ENCODE assay signal across 8 cellular contexts in genomic region chr16:56643080-56643778, GRCh38. TPM values are rescaled to one million over a fixed set of nuclear protein-coding genes. Genes with fewer than 3 reads are reported as not detected.
DNase-seq lines count a peak whose midpoint lies in the region; ATAC-seq, FAIRE-seq and TF ChIP-seq lines count a peak whose summit lies in the region.

No MANE protein-coding gene starts in this region.

- no peaks in the 10 kb centered on the region for H3K9me3 Mint-ChIP-seq in CD8-positive, alpha-beta memory T cell

- H3K27ac Mint-ChIP-seq in CD8-positive, alpha-beta memory T cell, result peak overlapping the region in 7 of 8 donors; percentile 46 to 92 (median 85)
- H3K27ac Mint-ChIP-seq in T-helper 17 cell, result peak overlapping the region; percentile 72

- H3K27me3 ChIP-seq in CD8-positive, alpha-beta memory T cell (ENCODE audit: insufficient read depth, low read length, poor library complexity, severe bottlenecking), result peaks cover 17% of the 10 kb centered on the region
- H3K27me3 ChIP-seq in K562 (ENCODE audit: control insufficient read depth in 2 of 2, insufficient read depth in 2 of 2, low read length in 2 of 2), result peaks cover 27 to 63% of the 10 kb centered on the region in 2 experiments

- peak overlapping the region; percentile 40 for H3K4me3 ChIP-seq in CD8-positive, alpha-beta memory T cell (ENCODE audit: low read length)
- H3K4me3 ChIP-seq in K562, result no peak overlapping the region

- peak overlapping the region; percentile 48 for H3K4me2 ChIP-seq in K562 (ENCODE audit: insufficient read depth, low read length)

- peak; percentile 36 to 47; a peak in 3 of 4 replicates for TF ChIP-seq RAD21 in K562 (CRISPR knock-in tag; conservative IDR thresholded peaks at IDR 0.05 in 1 of 2, IDR thresholded peaks at IDR 0.05 in 1 of 2)

- no peaks in the 10 kb centered on the region for H3K79me2 ChIP-seq in K562 (ENCODE audit: control insufficient read depth, insufficient read depth, low read length)

- no peak for FAIRE-seq in K562 (lab: Jason Lieb, UNC)

- H3K4me1 ChIP-seq in CD8-positive, alpha-beta memory T cell (ENCODE audit: insufficient read depth, low read length), result peaks cover 16% of the 10 kb centered on the region
- H3K4me1 ChIP-seq in K562 (replicated peaks in 1 of 2; ENCODE audit: control insufficient read depth in 2 of 2, insufficient read depth in 2 of 2, low read length in 2 of 2), result peaks cover 3 to 17% of the 10 kb centered on the region in 2 experiments; a peak in 3 of 5 replicates

- TF ChIP-seq POLR2A in K562 (conservative IDR thresholded peaks at IDR 0.05), result no peak

- peaks cover 20 to 32% (median 26%) of the 10 kb centered on the region in 3 donors for H3K4me1 Mint-ChIP-seq in CD8-positive, alpha-beta memory T cell
- peaks cover 19% of the 10 kb centered on the region for H3K4me1 Mint-ChIP-seq in T-helper 17 cell

- peak; percentile 71 for ATAC-seq in HG02642 (IDR thresholded peaks at IDR 0.05; ENCODE audit: poor library complexity, unreplicated experiment)
- ATAC-seq in T-helper 17 cell, result peak; percentile 100
- ATAC-seq in K562, result peak; percentile 95
- no peak for ATAC-seq in HG03521 (IDR thresholded peaks at IDR 0.05; ENCODE audit: unreplicated experiment)
- no peak for ATAC-seq in GM21526 (IDR thresholded peaks at IDR 0.05; ENCODE audit: low FRiP score, unreplicated experiment)

- H3K9me1 ChIP-seq in K562 (ENCODE audit: control insufficient read depth, insufficient read depth, low read length), result no peaks in the 10 kb centered on the region

- CTCF ChIA-PET in CD8-positive, alpha-beta memory T cell (lab: Charles Lee), result interaction anchor here (0.8 to 2.5 kb wide), 26 partner anchors 9 to 288 kb away, joined by 3 to 18 read pairs (median 5); partner anchors contain the start of genes HERPUD1, MT1H and MT1X
- CTCF ChIA-PET in K562 (lab: Yijun Ruan, JAX; ENCODE audit: low intra/inter-chr PET ratio), result no interaction called here

- POLR2A ChIA-PET in CD8-positive, alpha-beta memory T cell (lab: Charles Lee), result interaction anchor here (0.7 to 1.6 kb wide), 8 partner anchors 9 to 124 kb away, joined by 3 to 5 read pairs (median 4); partner anchors contain the start of genes MT1E, MT1F and MT2A
- POLR2A ChIA-PET in K562 (lab: Yijun Ruan, JAX), result interaction anchor here (0.8 to 1.3 kb wide), 3 partner anchors 35 to 334 kb away, joined by 3 to 6 read pairs (median 3); partner anchors contain the start of gene MT2A

- peak overlapping the region; percentile 75 to 89 (median 81) for H3K4me3 Mint-ChIP-seq in CD8-positive, alpha-beta memory T cell
- H3K4me3 Mint-ChIP-seq in T-helper 17 cell, result peak overlapping the region; percentile 70

- no peaks in the 10 kb centered on the region for H3K9me3 ChIP-seq in CD8-positive, alpha-beta memory T cell (ENCODE audit: low read length)
- H3K9me3 ChIP-seq in T-helper 17 cell (ENCODE audit: control insufficient read depth, low read length, poor library complexity, severe bottlenecking) (no peaks in the 10 kb centered on the region), K562 (replicated peaks; ENCODE audit: control insufficient read depth, insufficient read depth, low read depth, low read length) (no peaks in the 10 kb centered on the region)

- 0 out of 4 replicates have a peak overlapping the region, but pooled peaks of 1 of the 2 experiments have one; percentile 29 for H3K9ac ChIP-seq in K562 (ENCODE audit: insufficient read depth in 1 of 2, low read depth in 2 of 2, low read length in 2 of 2)

- under 1% methylated on average over 37 of the region's 42 CpGs for WGBS in K562 (ENCODE audit: insufficient coverage, low coverage, missing lambda C conversion rate)

- in situ Hi-C loops in K562 (cut with MboI), result no loop called here

- no peak for TF ChIP-seq EP300 in K562 (IDR thresholded peaks at IDR 0.05; ENCODE audit: low read length)

- no peaks in the 10 kb centered on the region for H3K36me3 ChIP-seq in CD8-positive, alpha-beta memory T cell (ENCODE audit: insufficient read depth, low read length)
- no peaks in the 10 kb centered on the region for H3K36me3 ChIP-seq in K562 (ENCODE audit: control insufficient read depth, insufficient read depth, low read length)

- peak overlapping the region; percentile 60 for H2AFZ ChIP-seq in K562 (ENCODE audit: low read depth, low read length)

- peaks cover 22 to 30% of the 10 kb centered on the region in 2 donors for H3K27me3 Mint-ChIP-seq in CD8-positive, alpha-beta memory T cell
- H3K27me3 Mint-ChIP-seq in T-helper 17 cell, result peaks cover 38% of the 10 kb centered on the region

- no peaks in the 10 kb centered on the region for H3K36me3 Mint-ChIP-seq in CD8-positive, alpha-beta memory T cell
- no peaks in the 10 kb centered on the region for H3K36me3 Mint-ChIP-seq in T-helper 17 cell (ENCODE audit: low read depth)

- no TSS peak for BruUV-seq in K562 (replicated peaks; lab: Mats Ljungman, UMichigan)

- H3K27ac ChIP-seq in CD8-positive, alpha-beta memory T cell (ENCODE audit: low read depth, low read length), result no peak overlapping the region
- H3K27ac ChIP-seq in K562 (ENCODE audit: extremely low read depth, low read depth, low read length), result no peak overlapping the region

- peak; percentile 37 to 46 (median 44); a peak in 4 of 6 replicates for TF ChIP-seq CTCF in K562 (IDR thresholded peaks at IDR 0.05 in 2 of 3, conservative IDR thresholded peaks at IDR 0.05 in 1 of 3; ENCODE audit: insufficient read depth in 2 of 3, low read depth in 1 of 3, low read length in 3 of 3)

- no peaks in the 10 kb centered on the region; the same call in 1 of the 2 replicates for H4K20me1 ChIP-seq in K562 (replicated peaks; ENCODE audit: control insufficient read depth, insufficient read depth, low read length)

- DNase-seq in CD8-positive, alpha-beta memory T cell, result peak; percentile 66 to 87 (median 74)
- DNase-seq in T-helper 17 cell, result peak; percentile 49 to 58 (median 57)
- peak; percentile 59 to 85 (median 74) for DNase-seq in K562 (ENCODE audit: extremely low read depth in 1 of 4, low spot score in 3 of 4)
- peak; percentile 53 for DNase-seq in kidney glomerular epithelial cell (lab: John Stamatoyannopoulos, UW)
- DNase-seq in stimulated activated CD4-positive, alpha-beta T cell treated with anti-CD3 and anti-CD28 coated beads, Interleukin-2, amount 100 ng/mL, for 48 hours, result peak; percentile 70 to 74

- intact Hi-C loops in K562 (cut with micrococcal nuclease), result no loop called here

RNA-seq across cellular contexts. Expression of gene MT1A, which starts 4.8 kb away (rescaled TPM):
- total RNA-seq in CD8-positive, alpha-beta memory T cell, result under 1 TPM in 1 of 2 experiments, not detected in 1; 0.71 TPM
- not detected for polyA plus RNA-seq in CD8-positive, alpha-beta memory T cell
- not detected for total RNA-seq in T-helper 17 cell
- total RNA-seq in K562 (2011; cell fraction: chromatin; rRNA removed; ENCODE audit: low replicate concordance), result not detected in 2 replicates
- not detected in 2 replicates for total RNA-seq in K562 (2011; cell fraction: nucleolus; rRNA removed)
- total RNA-seq in K562 (2011; cell fraction: nucleoplasm; rRNA removed), result not detected in 2 replicates
- not detected in 2 replicates for total RNA-seq in K562 (2014; rRNA removed)
- total RNA-seq in K562 (2014; rRNA removed; fragmentation: Illumina TruSeq; extraction: Trizol), result not detected in 2 replicates
- total RNA-seq in K562 (2015; rRNA removed; fragmentation: Illumina TruSeq; extraction: Trizol), result not detected in 2 replicates
- total RNA-seq in K562 (2021), result not detected in 2 replicates
- polyA plus RNA-seq in K562 (2011; rRNA removed), result not detected in 2 replicates
- not detected in 2 replicates for polyA plus RNA-seq in K562 (2011; cell fraction: cytosol; rRNA removed)
- polyA plus RNA-seq in K562 (2011; cell fraction: nucleus; rRNA removed), result not detected in 2 replicates
- polyA plus RNA-seq in K562 (2012), result 0.37 TPM in 1 of 2 replicates, not detected in the other
- not detected in 2 replicates for polyA plus RNA-seq in K562 (2014; fragmentation: Illumina TruSeq; extraction: Trizol)
- under 1 TPM in 1 of 2 experiments, not detected in 1; 0.23 TPM for polyA plus RNA-seq in K562 (2014; fragmentation: Nextera tagmentation; extraction: Ambion mirVana)
- polyA plus RNA-seq in K562 (2014; rRNA removed), result not detected in 2 replicates
- not detected in 2 replicates for polyA minus RNA-seq in K562 (2011; rRNA and poly(A)+ RNA removed)
- not detected in 2 replicates for polyA minus RNA-seq in K562 (2011; cell fraction: cytosol; rRNA and poly(A)+ RNA removed)
- not detected in 2 replicates for polyA minus RNA-seq in K562 (2011; cell fraction: nucleus; rRNA and poly(A)+ RNA removed)

RNA-seq across cellular contexts. Expression of gene MT1B, which starts 8.5 kb away (rescaled TPM):
- not detected for total RNA-seq in CD8-positive, alpha-beta memory T cell
- polyA plus RNA-seq in CD8-positive, alpha-beta memory T cell, result not detected
- not detected for total RNA-seq in T-helper 17 cell
- not detected in 2 replicates for total RNA-seq in K562 (2011; cell fraction: chromatin; rRNA removed; ENCODE audit: low replicate concordance)
- not detected in 2 replicates for total RNA-seq in K562 (2011; cell fraction: nucleolus; rRNA removed)
- total RNA-seq in K562 (2011; cell fraction: nucleoplasm; rRNA removed), result not detected in 2 replicates
- not detected in 2 replicates for total RNA-seq in K562 (2014; rRNA removed)
- not detected in 2 replicates for total RNA-seq in K562 (2014; rRNA removed; fragmentation: Illumina TruSeq; extraction: Trizol)
- total RNA-seq in K562 (2015; rRNA removed; fragmentation: Illumina TruSeq; extraction: Trizol), result not detected in 2 replicates
- not detected in 2 replicates for total RNA-seq in K562 (2021)
- not detected in 2 replicates for polyA plus RNA-seq in K562 (2011; rRNA removed)
- polyA plus RNA-seq in K562 (2011; cell fraction: cytosol; rRNA removed), result not detected in 2 replicates
- not detected in 2 replicates for polyA plus RNA-seq in K562 (2011; cell fraction: nucleus; rRNA removed)
- not detected in 2 replicates for polyA plus RNA-seq in K562 (2012)
- not detected in 2 replicates for polyA plus RNA-seq in K562 (2014; fragmentation: Illumina TruSeq; extraction: Trizol)
- not detected for polyA plus RNA-seq in K562 (2014; fragmentation: Nextera tagmentation; extraction: Ambion mirVana)
- polyA plus RNA-seq in K562 (2014; rRNA removed), result not detected in 2 replicates
- polyA minus RNA-seq in K562 (2011; rRNA and poly(A)+ RNA removed), result not detected in 2 replicates
- not detected in 2 replicates for polyA minus RNA-seq in K562 (2011; cell fraction: cytosol; rRNA and poly(A)+ RNA removed)
- polyA minus RNA-seq in K562 (2011; cell fraction: nucleus; rRNA and poly(A)+ RNA removed), result not detected in 2 replicates

RNA-seq across cellular contexts. Expression of gene MT1M, which starts 10.8 kb away (rescaled TPM):
- not detected for total RNA-seq in CD8-positive, alpha-beta memory T cell
- polyA plus RNA-seq in CD8-positive, alpha-beta memory T cell, result not detected
- not detected for total RNA-seq in T-helper 17 cell
- total RNA-seq in K562 (2011; cell fraction: chromatin; rRNA removed; ENCODE audit: low replicate concordance), result not detected in 2 replicates
- not detected in 2 replicates for total RNA-seq in K562 (2011; cell fraction: nucleolus; rRNA removed)
- not detected in 2 replicates for total RNA-seq in K562 (2011; cell fraction: nucleoplasm; rRNA removed)
- total RNA-seq in K562 (2014; rRNA removed), result not detected in 2 replicates
- not detected in 2 replicates for total RNA-seq in K562 (2014; rRNA removed; fragmentation: Illumina TruSeq; extraction: Trizol)
- total RNA-seq in K562 (2015; rRNA removed; fragmentation: Illumina TruSeq; extraction: Trizol), result not detected in 2 replicates
- total RNA-seq in K562 (2021), result not detected in 2 replicates
- polyA plus RNA-seq in K562 (2011; rRNA removed), result not detected in 2 replicates
- polyA plus RNA-seq in K562 (2011; cell fraction: cytosol; rRNA removed), result not detected in 2 replicates
- not detected in 2 replicates for polyA plus RNA-seq in K562 (2011; cell fraction: nucleus; rRNA removed)
- polyA plus RNA-seq in K562 (2012), result not detected in 2 replicates
- polyA plus RNA-seq in K562 (2014; fragmentation: Illumina TruSeq; extraction: Trizol), result not detected in 2 replicates
- polyA plus RNA-seq in K562 (2014; fragmentation: Nextera tagmentation; extraction: Ambion mirVana), result not detected
- not detected in 2 replicates for polyA plus RNA-seq in K562 (2014; rRNA removed)
- polyA minus RNA-seq in K562 (2011; rRNA and poly(A)+ RNA removed), result not detected in 2 replicates
- not detected in 2 replicates for polyA minus RNA-seq in K562 (2011; cell fraction: cytosol; rRNA and poly(A)+ RNA removed)
- polyA minus RNA-seq in K562 (2011; cell fraction: nucleus; rRNA and poly(A)+ RNA removed), result not detected in 2 replicates

RNA-seq across cellular contexts. Expression of gene MT1F, which starts 14.5 kb away (rescaled TPM):
- 10 to 100 TPM; 17.9 to 18.6 TPM for total RNA-seq in CD8-positive, alpha-beta memory T cell
- 60.7 TPM for polyA plus RNA-seq in CD8-positive, alpha-beta memory T cell
- 1 to 10 TPM; 3.3 to 8.8 TPM for total RNA-seq in T-helper 17 cell
- total RNA-seq in K562 (2011; cell fraction: chromatin; rRNA removed; ENCODE audit: low replicate concordance), result not detected in 2 replicates
- total RNA-seq in K562 (2011; cell fraction: nucleolus; rRNA removed), result 0.17 TPM in 1 of 2 replicates, not detected in the other
- not detected in 2 replicates for total RNA-seq in K562 (2011; cell fraction: nucleoplasm; rRNA removed)
- total RNA-seq in K562 (2014; rRNA removed), result 0.68 TPM in 1 of 2 replicates, not detected in the other
- total RNA-seq in K562 (2014; rRNA removed; fragmentation: Illumina TruSeq; extraction: Trizol), result not detected in 2 replicates
- total RNA-seq in K562 (2015; rRNA removed; fragmentation: Illumina TruSeq; extraction: Trizol), result 0.38 TPM in 1 of 2 replicates, not detected in the other
- total RNA-seq in K562 (2021), result 0.38 TPM in 1 of 2 replicates, not detected in the other
- polyA plus RNA-seq in K562 (2011; rRNA removed), result 0.28 and 0.35 TPM in 2 replicates
- 0.84 and 1.00 TPM in 2 replicates for polyA plus RNA-seq in K562 (2011; cell fraction: cytosol; rRNA removed)
- 0.17 and 0.38 TPM in 2 replicates for polyA plus RNA-seq in K562 (2011; cell fraction: nucleus; rRNA removed)
- polyA plus RNA-seq in K562 (2012), result 0.40 and 0.78 TPM in 2 replicates
- not detected in 2 replicates for polyA plus RNA-seq in K562 (2014; fragmentation: Illumina TruSeq; extraction: Trizol)
- under 1 TPM in 1 of 2 experiments, not detected in 1; 0.18 TPM for polyA plus RNA-seq in K562 (2014; fragmentation: Nextera tagmentation; extraction: Ambion mirVana)
- polyA plus RNA-seq in K562 (2014; rRNA removed), result 0.23 TPM in 1 of 2 replicates, not detected in the other
- not detected in 2 replicates for polyA minus RNA-seq in K562 (2011; rRNA and poly(A)+ RNA removed)
- not detected in 2 replicates for polyA minus RNA-seq in K562 (2011; cell fraction: cytosol; rRNA and poly(A)+ RNA removed)
- polyA minus RNA-seq in K562 (2011; cell fraction: nucleus; rRNA and poly(A)+ RNA removed), result not detected in 2 replicates

RNA-seq across cellular contexts. Expression of gene MT1E, which starts 17.6 kb away (rescaled TPM):
- 100 to 1,000 TPM; 153 to 163 TPM for total RNA-seq in CD8-positive, alpha-beta memory T cell
- 40.4 TPM for polyA plus RNA-seq in CD8-positive, alpha-beta memory T cell
- total RNA-seq in T-helper 17 cell (1 to 10 TPM; 1.9 to 8.7 TPM), K562 (2014; rRNA removed) (0.29 and 0.45 TPM in 2 replicates), K562 (2014; rRNA removed; fragmentation: Illumina TruSeq; extraction: Trizol) (not detected in 2 replicates), K562 (2015; rRNA removed; fragmentation: Illumina TruSeq; extraction: Trizol) (0.29 and 0.38 TPM in 2 replicates), K562 (2021) (0.47 and 0.74 TPM in 2 replicates)
- not detected in 2 replicates for total RNA-seq in K562 (2011; cell fraction: chromatin; rRNA removed; ENCODE audit: low replicate concordance)
- total RNA-seq in K562 (2011; cell fraction: nucleolus; rRNA removed), result not detected in 2 replicates
- total RNA-seq in K562 (2011; cell fraction: nucleoplasm; rRNA removed), result not detected in 2 replicates
- polyA plus RNA-seq in K562 (2011; rRNA removed) (0.45 and 2.3 TPM in 2 replicates), K562 (2014; fragmentation: Illumina TruSeq; extraction: Trizol) (not detected in 2 replicates), K562 (2014; fragmentation: Nextera tagmentation; extraction: Ambion mirVana) (under 1 TPM in 1 of 2 experiments, not detected in 1; 0.52 TPM), K562 (2014; rRNA removed) (0.81 TPM in 1 of 2 replicates, not detected in the other)
- polyA plus RNA-seq in K562 (2011; cell fraction: cytosol; rRNA removed), result 2.4 and 7.3 TPM in 2 replicates
- 0.91 and 1.2 TPM in 2 replicates for polyA plus RNA-seq in K562 (2011; cell fraction: nucleus; rRNA removed)
- polyA plus RNA-seq in K562 (2012), result 0.51 and 1.2 TPM in 2 replicates
- polyA minus RNA-seq in K562 (2011; rRNA and poly(A)+ RNA removed), result 0.48 TPM in 1 of 2 replicates, not detected in the other
- polyA minus RNA-seq in K562 (2011; cell fraction: cytosol; rRNA and poly(A)+ RNA removed), result 2.5 TPM in 1 of 2 replicates, not detected in the other
- polyA minus RNA-seq in K562 (2011; cell fraction: nucleus; rRNA and poly(A)+ RNA removed), result not detected in 2 replicates

Comparison
In these comparisons a context has a peak if more than half of its experiments do, and no peak if none do; other contexts are left out.
1. ATAC-seq: peak in HG02642 (single experiment), T-helper 17 cell (single experiment) and K562 (single experiment); none in HG03521 (single experiment) and GM21526 (single experiment).
2. Peak in every context shown above with its lines, with median percentiles within 50 percentile points of each other: DNase-seq.